ENCODE assay signal across 1 cellular context in the genomic region with DNA sequence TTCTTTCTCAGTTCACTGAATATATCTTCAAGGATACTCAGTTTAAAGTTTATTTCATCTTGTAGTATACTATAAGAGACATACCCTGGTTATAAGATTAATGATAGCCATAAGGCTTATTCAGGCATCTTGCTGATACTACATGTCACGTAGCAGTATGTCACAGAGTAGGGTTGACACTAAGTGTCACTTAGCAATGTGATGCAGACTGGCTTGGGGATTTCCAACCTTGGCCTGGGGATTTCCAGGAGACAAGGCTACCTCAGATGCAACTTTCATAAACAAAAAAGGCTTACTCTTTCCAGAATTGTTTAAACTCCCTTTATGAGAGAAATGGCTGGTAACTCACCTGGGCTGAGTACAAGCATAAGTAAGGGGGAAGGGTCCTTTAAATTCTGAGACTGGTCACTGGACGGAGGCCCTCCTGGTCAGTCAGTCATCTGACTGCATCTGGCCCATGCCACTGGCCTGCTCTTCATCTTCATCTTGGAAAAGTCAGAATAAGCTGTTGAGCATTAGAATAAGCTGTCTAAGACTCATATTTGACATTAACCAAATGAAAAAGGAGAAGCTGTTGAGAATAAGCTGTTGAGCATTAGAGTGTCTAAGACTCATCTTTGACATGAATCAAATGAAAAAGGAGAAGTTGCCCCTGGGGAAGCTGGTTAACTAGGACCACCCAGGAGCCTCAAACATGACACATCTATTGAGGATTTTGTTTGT.
TF ChIP-seq lines count a peak whose summit lies in the region.

No MANE protein-coding gene starts in this region.

TF ChIP-seq in SK-N-SH treated with all-trans-retinoic acid at 6 μM for 48 hours, 23 proteins besides CTCF, POLR2A, EP300 and RAD21 (continued from another document):
- TF ChIP-seq ZNF565 (CRISPR knock-in tag; conservative IDR thresholded peaks at IDR 0.05; ENCODE audit: low read depth) = no peak
TF ChIP-seq in SK-N-SH treated with all-trans-retinoic acid at 6 μM for 48 hours: peak in this region for 0.
